ENCODE assay signal across 10 cellular contexts in genomic region chr3:148084931-148085330, GRCh38.
DNase-seq lines count a peak whose midpoint lies in the region; ATAC-seq and TF ChIP-seq lines count a peak whose summit lies in the region.
"Had no signal": no experiment of that assay in that cellular context is flagged by ENCODE, and none has a peak within 500 bp of the region (broad histone marks: within the 10 kb centered on the region; RNA-seq: fewer than 3 reads in every experiment).

No MANE protein-coding gene starts in this region.

- TF ChIP-seq CTCF in KMS-11 (conservative IDR thresholded peaks at IDR 0.05; ENCODE audit: low read depth, low read length) (no peak), breast epithelium (IDR thresholded peaks at IDR 0.05) (no peak)

- DNase-seq in activated CD4-positive, CD25-positive, alpha-beta regulatory T cell treated with anti-CD3 and anti-CD28 coated beads, Interleukin-2, amount 50 U/mL, for 72 hours: no peak
- DNase-seq in breast epithelium (ENCODE audit: low spot score in 2 of 2) (no peak), NCI-H446 (lab: John Stamatoyannopoulos, UW) (no peak), activated gamma-delta T cell treated with Interleukin-2 at 50 U/mL for 16 hours (no peak)
- DNase-seq: activated CD4-positive, alpha-beta T cell treated with anti-CD3 and anti-CD28 coated beads, Interleukin-2, amount 50 U/mL, for 4 hours; trophoblast cell had no signal

- H3K36me3 ChIP-seq in KMS-11 (ENCODE audit: insufficient read depth): no peaks in the 10 kb centered on the region
- no peaks in the 10 kb centered on the region for H3K36me3 ChIP-seq in breast epithelium

- no peaks in the 10 kb centered on the region for H3K79me2 ChIP-seq in KMS-11 (ENCODE audit: insufficient read depth, low read depth)

- H3K4me3 ChIP-seq in KMS-11 (IDR thresholded peaks at IDR 0.05; ENCODE audit: insufficient read depth, low read depth, low read length) (no peak overlapping the region), breast epithelium (no peak overlapping the region)

- H3K4me1 ChIP-seq in KMS-11 (ENCODE audit: low read depth, poor library complexity, severe bottlenecking) (peaks cover 16% of the 10 kb centered on the region), breast epithelium (no peaks in the 10 kb centered on the region)

- peak; percentile 77 to 93 for ATAC-seq in activated CD4-positive, CD25-positive, alpha-beta regulatory T cell treated with anti-CD3 and anti-CD28 coated beads, Interleukin-2, amount 50 U/mL, for 24 hours
- ATAC-seq in HG02678 (IDR thresholded peaks at IDR 0.05; ENCODE audit: unreplicated experiment) (peak; percentile 75), GM21447 (IDR thresholded peaks at IDR 0.05; ENCODE audit: unreplicated experiment) (no peak)

- intact Hi-C loops in breast epithelium (cut with DNase I; ENCODE audit: low total_unique reads): no loop called here

- no peak overlapping the region for H3K27ac ChIP-seq in KMS-11
- H3K27ac ChIP-seq in breast epithelium: no peak overlapping the region

- no peaks in the 10 kb centered on the region for H4K20me1 ChIP-seq in KMS-11 (ENCODE audit: insufficient read depth)

- no peak for TF ChIP-seq POLR2A in breast epithelium (IDR thresholded peaks at IDR 0.05)

- H3K4me2 ChIP-seq in KMS-11: 0 out of 2 replicates have a peak overlapping the region, but pooled peaks have one; percentile 24

- H3K27me3 ChIP-seq in KMS-11 (ENCODE audit: insufficient read depth, low read depth) (no peaks in the 10 kb centered on the region), breast epithelium (no peaks in the 10 kb centered on the region)

- H3K9ac ChIP-seq in KMS-11: no peak overlapping the region

- H2AFZ ChIP-seq in KMS-11 (ENCODE audit: low read depth): no peak overlapping the region

- H3K9me3 ChIP-seq in breast epithelium: no peaks in the 10 kb centered on the region
